In genomic region chr3:120425196-120425595, GRCh38 we compare ENCODE assay signal across 1 cellular context.
TF ChIP-seq lines count a peak whose summit lies in the region.

No MANE protein-coding gene starts in this region.

TF ChIP-seq in WTC11, 78 proteins besides CTCF, POLR2A, EP300 and RAD21 (continued from another document):
- TF ChIP-seq NFE2L1 (CRISPR knock-in tag; IDR thresholded peaks at IDR 0.05) (no peak), JAZF1 (CRISPR knock-in tag; IDR thresholded peaks at IDR 0.05) (no peak), ZNF138 (CRISPR knock-in tag; conservative IDR thresholded peaks at IDR 0.05) (no peak), HMGA2 (CRISPR knock-in tag; IDR thresholded peaks at IDR 0.05) (no peak), SOX15 (CRISPR knock-in tag; IDR thresholded peaks at IDR 0.05) (no peak)
